Comparison of ENCODE assay signal across 14 cellular contexts in genomic region chr1:78831731-78832360, GRCh38.
A peak's percentile ranks its signal among the peaks of the same experiment; 100 is the strongest.
DNase-seq lines count a peak whose midpoint lies in the region; ATAC-seq and TF ChIP-seq lines count a peak whose summit lies in the region.
"Had no signal": no experiment of that assay in that cellular context is flagged by ENCODE, and none has a peak within 500 bp of the region (broad histone marks: within the 10 kb centered on the region; RNA-seq: fewer than 3 reads in every experiment).

No MANE protein-coding gene starts in this region.

- TF ChIP-seq POLR2A in upper lobe of left lung (IDR thresholded peaks at IDR 0.05) = no peak

- H3K4me3 ChIP-seq in astrocyte of the spinal cord (ENCODE audit: low read depth, low read length) (no peak overlapping the region), mesendoderm (ENCODE audit: low read length) (no peak overlapping the region), upper lobe of left lung (no peak overlapping the region)
- H3K4me3 ChIP-seq: ascending aorta, heart right ventricle had no signal

- H4K8ac ChIP-seq in mesendoderm (ENCODE audit: low read depth, low read length) = no peak overlapping the region

- H2BK5ac ChIP-seq in mesendoderm (ENCODE audit: low read length) = no peak overlapping the region

- H3K9me3 ChIP-seq in upper lobe of left lung = no peaks in the 10 kb centered on the region
- H3K9me3 ChIP-seq: ascending aorta, heart right ventricle had no signal

- peak; percentile 98 for DNase-seq in ELR (ENCODE audit: low read depth)
- peak; percentile 75 for DNase-seq in HK-2 (ENCODE audit: unreplicated experiment)
- peak; percentile 94 for DNase-seq in astrocyte of the spinal cord (ENCODE audit: low read depth, low spot score)
- peak; percentile 17 for DNase-seq in mesendoderm
- DNase-seq in upper lobe of left lung = no peak
- DNase-seq in T-helper 1 cell = no peak
- DNase-seq: activated CD4-positive, alpha-beta T cell treated with anti-CD3 and anti-CD28 coated beads, Interleukin-2, amount 50 U/mL, for 48 hours; heart right ventricle; naive B cell; NCI-H146; RPMI8226 had no signal

- in situ Hi-C loops in astrocyte of the spinal cord (cut with HindIII; ENCODE audit: low sequenced_read_pairs) = no loop called here

- no peak overlapping the region for H3K23ac ChIP-seq in mesendoderm (ENCODE audit: low read length)

- H3K4ac ChIP-seq in mesendoderm (ENCODE audit: low read depth, low read length) = no peak overlapping the region

- H3K27ac ChIP-seq in mesendoderm (ENCODE audit: low read depth, low read length) = no peak overlapping the region
- H3K27ac ChIP-seq in upper lobe of left lung = no peak overlapping the region
- H3K27ac ChIP-seq: ascending aorta, heart right ventricle had no signal

- no peak overlapping the region for H2BK15ac ChIP-seq in mesendoderm (replicated peaks; ENCODE audit: low read depth)

- H3K27me3 ChIP-seq in mesendoderm (ENCODE audit: insufficient read depth, low read length, poor library complexity) = no peaks in the 10 kb centered on the region
- no peaks in the 10 kb centered on the region for H3K27me3 ChIP-seq in upper lobe of left lung
- H3K27me3 ChIP-seq: ascending aorta, heart right ventricle had no signal

- no peaks in the 10 kb centered on the region for H3K4me1 ChIP-seq in mesendoderm (ENCODE audit: control insufficient read depth, low read depth, low read length)
- no peaks in the 10 kb centered on the region for H3K4me1 ChIP-seq in upper lobe of left lung
- H3K4me1 ChIP-seq: ascending aorta had no signal

- H3K79me1 ChIP-seq in mesendoderm (ENCODE audit: low read length) = no peaks in the 10 kb centered on the region

- no peak overlapping the region for H3K9ac ChIP-seq in mesendoderm (ENCODE audit: low read length)

- no peak overlapping the region for H3K4me2 ChIP-seq in mesendoderm (ENCODE audit: low read length)

- no peak for TF ChIP-seq EP300 in upper lobe of left lung (IDR thresholded peaks at IDR 0.05)

- no CpG with 5 or more reads among the region's 3 CpGs for WGBS in mesendoderm (ENCODE audit: extremely low coverage, insufficient coverage, low lambda C conversion rate)
- WGBS in upper lobe of left lung, 2 donors = 87 to 88% methylated on average over 3 of the region's 3 CpGs

- no peak overlapping the region for H4K5ac ChIP-seq in mesendoderm (ENCODE audit: low read length)

- ATAC-seq in upper lobe of left lung (ENCODE audit: low FRiP score in 2 of 2) (no peak), GM19397 (IDR thresholded peaks at IDR 0.05; ENCODE audit: unreplicated experiment) (no peak), GM21825 (IDR thresholded peaks at IDR 0.05; ENCODE audit: unreplicated experiment) (no peak)
- ATAC-seq: heart right ventricle had no signal

- H3K79me2 ChIP-seq in mesendoderm (ENCODE audit: control insufficient read depth, insufficient read depth, low read length) = no peaks in the 10 kb centered on the region

- no peak overlapping the region for H2AK5ac ChIP-seq in mesendoderm (ENCODE audit: low read length)

- H2BK120ac ChIP-seq in mesendoderm (ENCODE audit: low read depth, low read length) = no peak overlapping the region

- TF ChIP-seq CTCF in astrocyte of the spinal cord (IDR thresholded peaks at IDR 0.05; ENCODE audit: low read depth, low read length) = no peak
- TF ChIP-seq CTCF in upper lobe of left lung (IDR thresholded peaks at IDR 0.05) = no peak

- H3K18ac ChIP-seq in mesendoderm (ENCODE audit: low read length) = no peak overlapping the region

- H3K36me3 ChIP-seq in mesendoderm (ENCODE audit: control insufficient read depth, insufficient read depth, low read length) (no peaks in the 10 kb centered on the region), upper lobe of left lung (no peaks in the 10 kb centered on the region)
- H3K36me3 ChIP-seq: ascending aorta, heart right ventricle had no signal

- no peak overlapping the region for H3K56ac ChIP-seq in mesendoderm (ENCODE audit: low read length)

Comparison
In these comparisons a context has a peak if more than half of its experiments do, and no peak if none do; other contexts are left out.
1. DNase-seq: peak in ELR (single experiment), HK-2 (single experiment), astrocyte of the spinal cord (single experiment) and mesendoderm (single experiment); none in upper lobe of left lung (0 of 2) and T-helper 1 cell (0 of 5).